In genomic region chr2:10255189-10256030, GRCh38 we compare ENCODE assay signal across 1 cellular context.
TF ChIP-seq lines count a peak whose summit lies in the region.

No MANE protein-coding gene starts in this region.

TF ChIP-seq in HEK293T, 16 proteins besides CTCF, POLR2A, EP300 and RAD21 (continued from another document):
- TF ChIP-seq PKNOX1 (IDR thresholded peaks at IDR 0.05), result no peak
- TF ChIP-seq FOXM1 (IDR thresholded peaks at IDR 0.05; ENCODE audit: borderline replicate concordance), result no peak
- TF ChIP-seq ARNT (IDR thresholded peaks at IDR 0.05), result no peak
- TF ChIP-seq L3MBTL2 (conservative IDR thresholded peaks at IDR 0.05), result no peak
